8 cellular contexts compared by ENCODE assay signal in genomic region chr7:148932-149855, GRCh38. TPM values are rescaled to one million over a fixed set of nuclear protein-coding genes. Genes with fewer than 3 reads are reported as not detected.
DNase-seq lines count a peak whose midpoint lies in the region; ATAC-seq and TF ChIP-seq lines count a peak whose summit lies in the region.

No MANE protein-coding gene starts in this region.

- in situ Hi-C loops in IMR-90 (cut with MboI; ENCODE audit: low sequenced_read_pairs) = no loop called here

- H3K56ac ChIP-seq in IMR-90 (ENCODE audit: extremely low read depth, insufficient read depth, low read length) = peak overlapping the region; percentile 87

- POLR2A ChIA-PET in IMR-90 (lab: Charles Lee; ENCODE audit: unreplicated experiment) = interaction anchor here (0.6 kb wide), 1 partner anchor 36 kb away, joined by 5 read pairs; no protein-coding TSS in a partner anchor

- H3K27me3 ChIP-seq in IMR-90 (ENCODE audit: control insufficient read depth, insufficient read depth, low read length) = no peaks in the 10 kb centered on the region

- H3K23ac ChIP-seq in IMR-90 (ENCODE audit: low read depth, low read length) = peak overlapping the region; percentile 68; the same call in 1 of the 2 replicates

- H3K18ac ChIP-seq in IMR-90 (ENCODE audit: low read depth, low read length) = peak overlapping the region; percentile 86

- peaks cover 7% of the 10 kb centered on the region for H3K4me1 ChIP-seq in IMR-90 (ENCODE audit: control insufficient read depth, insufficient read depth, low read length)

- peak overlapping the region; percentile 65; the same call in 1 of the 2 replicates for H2AK5ac ChIP-seq in IMR-90 (ENCODE audit: low read depth, low read length)

- ATAC-seq in GM21529 (IDR thresholded peaks at IDR 0.05; ENCODE audit: unreplicated experiment) = peak; percentile 95
- peak; percentile 96 for ATAC-seq in IMR-90 (ENCODE audit: low read depth)

- H3K14ac ChIP-seq in IMR-90 (replicated peaks; ENCODE audit: low read depth, low read length) = peak overlapping the region; percentile 95

- no peak overlapping the region; the same call in 2 of the 3 replicates for H2BK15ac ChIP-seq in IMR-90 (ENCODE audit: low read depth, low read length)

- peak overlapping the region; percentile 55 to 97 for H4K8ac ChIP-seq in IMR-90 (ENCODE audit: low read depth in 2 of 2, low read length in 2 of 2)

- intact Hi-C loops in IMR-90 (cut with micrococcal nuclease) = no loop called here

- DNase-seq in DMS114 treated with DMSO at 0.1 percent for 48 hours (lab: John Stamatoyannopoulos, UW; ENCODE audit: unreplicated experiment) (peak; percentile 95), IMR-90 (peak; percentile 99), OCI-M2 (lab: John Stamatoyannopoulos, UW; ENCODE audit: unreplicated experiment) (peak; percentile 89), epithelial cell of proximal tubule (ENCODE audit: low read depth) (peak; percentile 91), mucosa of gallbladder (ENCODE audit: low spot score) (peak; percentile 98)
- peak; percentile 96 for DNase-seq in activated T-cell treated with anti-CD3 and anti-CD28 coated beads, Interleukin-2, amount 50 U/mL, for 1 hour
- peak; percentile 95 for DNase-seq in stimulated activated CD8-positive, alpha-beta memory T cell treated with anti-CD3 and anti-CD28 coated beads, Interleukin-4, amount 100 ng/mL, for 24 hours (ENCODE audit: low read depth)

- peak overlapping the region; percentile 79 for H2BK120ac ChIP-seq in IMR-90 (ENCODE audit: low read depth, low read length)

- H3K9ac ChIP-seq in IMR-90 (ENCODE audit: low read depth, low read length) = peak overlapping the region; percentile 91

- peak overlapping the region; percentile 96 for H2AFZ ChIP-seq in IMR-90 (replicated peaks; ENCODE audit: low read length, poor library complexity)

- dilution Hi-C loops in IMR-90 (cut with HindIII; ENCODE audit: low sequenced_read_pairs, unreplicated experiment) = no loop called here

- peak overlapping the region; percentile 76 for H3K4me2 ChIP-seq in IMR-90 (ENCODE audit: low read depth, low read length)

- H3K4me3 ChIP-seq in IMR-90 (ENCODE audit: insufficient read depth, low read depth, low read length) (peak overlapping the region; percentile 78), epithelial cell of proximal tubule (ENCODE audit: low read depth, low read length) (peak overlapping the region; percentile 63)

- TF ChIP-seq POLR2A in IMR-90 (IDR thresholded peaks at IDR 0.05; ENCODE audit: low read depth, low read length) = peak; percentile 79

- TF ChIP-seq CTCF in IMR-90 (conservative IDR thresholded peaks at IDR 0.05; ENCODE audit: low read depth, low read length) (no peak), epithelial cell of proximal tubule (conservative IDR thresholded peaks at IDR 0.05; ENCODE audit: low read depth, low read length) (no peak)

- peak overlapping the region; percentile 92 for H2AK9ac ChIP-seq in IMR-90 (replicated peaks; ENCODE audit: low read depth, low read length, poor library complexity)

- H3K4ac ChIP-seq in IMR-90 (ENCODE audit: low read depth, low read length) = peak overlapping the region; percentile 95

- H3K79me1 ChIP-seq in IMR-90 (ENCODE audit: low read depth in 1 of 2, low read length in 2 of 2) = peaks cover 0 to 6% of the 10 kb centered on the region in 2 experiments; a peak in 2 of 4 replicates

- H3K9me3 ChIP-seq in IMR-90 (ENCODE audit: control insufficient read depth, insufficient read depth, low read length) = no peaks in the 10 kb centered on the region

- H4K5ac ChIP-seq in IMR-90 (ENCODE audit: low read depth, low read length) = peak overlapping the region; percentile 96

- peak overlapping the region; percentile 91 for H3K27ac ChIP-seq in IMR-90 (ENCODE audit: insufficient read depth, low read length)

- H2BK5ac ChIP-seq in IMR-90 (ENCODE audit: low read depth, low read length, poor library complexity, severe bottlenecking) = peak overlapping the region; percentile 92

- no peak overlapping the region for H2BK20ac ChIP-seq in IMR-90 (ENCODE audit: low read depth, low read length)

- H4K20me1 ChIP-seq in IMR-90 (ENCODE audit: insufficient read depth, low read length) = no peaks in the 10 kb centered on the region

- H4K91ac ChIP-seq in IMR-90 (ENCODE audit: insufficient read depth, low read depth, low read length) = peak overlapping the region; percentile 92

- TF ChIP-seq RAD21 in IMR-90 (IDR thresholded peaks at IDR 0.05; ENCODE audit: low read length) = no peak

- WGBS in IMR-90 (ENCODE audit: extremely low coverage in 2 of 2, insufficient read length in 1 of 2), 2 experiments = 3% methylated on average over 25 of the region's 78 CpGs; no CpG with 5 or more reads in 1 of the 2 experiments

- no peaks in the 10 kb centered on the region for H3K36me3 ChIP-seq in IMR-90 (ENCODE audit: control insufficient read depth, insufficient read depth, low read length)

- no TSS peak for BruUV-seq in IMR-90 (replicated peaks; lab: Mats Ljungman, UMichigan)

- CTCF ChIA-PET in IMR-90 (lab: Yijun Ruan, JAX) = no interaction called here

- H3K9me1 ChIP-seq in IMR-90 (ENCODE audit: insufficient read depth, low read length) = peaks cover 5% of the 10 kb centered on the region

TF ChIP-seq in IMR-90, 13 proteins besides CTCF, POLR2A, EP300 and RAD21:
- TF ChIP-seq RFX5 (IDR thresholded peaks at IDR 0.05; ENCODE audit: low read depth, low read length) (no peak), MXI1 (IDR thresholded peaks at IDR 0.05; ENCODE audit: borderline replicate concordance, low read depth, low read length) (peak; percentile 54; the same call in 1 of the 2 replicates), RCOR1 (IDR thresholded peaks at IDR 0.05; ENCODE audit: insufficient replicate concordance, low read length) (no peak), CEBPB (IDR thresholded peaks at IDR 0.05; ENCODE audit: low read depth, low read length) (peak; percentile 89), SMC3 (IDR thresholded peaks at IDR 0.05; ENCODE audit: low read depth, low read length) (no peak), USF2 (IDR thresholded peaks at IDR 0.05; ENCODE audit: low read depth, low read length) (peak; percentile 93), MAZ (IDR thresholded peaks at IDR 0.05; ENCODE audit: borderline replicate concordance, low read depth, low read length) (peak; percentile 85), FOS (IDR thresholded peaks at IDR 0.05; ENCODE audit: low read depth, low read length) (peak; percentile 2; the same call in 1 of the 2 replicates), ELK1 (IDR thresholded peaks at IDR 0.05; ENCODE audit: borderline replicate concordance, low read depth, low read length) (no peak), MAFK (IDR thresholded peaks at IDR 0.05; ENCODE audit: low read depth, low read length) (no peak)

RNA-seq across cellular contexts. Expression of gene FAM20C, which starts 43.2 kb away (rescaled TPM):
- total RNA-seq in IMR-90 (2012; rRNA removed) (7.7 and 8.9 TPM in 2 replicates), epithelial cell of proximal tubule (84.2 and 85.0 TPM in 2 replicates), mucosa of gallbladder (99.2 TPM)
- 36.6 and 38.2 TPM in 2 replicates for polyA plus RNA-seq in IMR-90 (2012; rRNA removed)
- polyA plus RNA-seq in IMR-90 (2012; cell fraction: cytosol; rRNA removed) = 36.5 and 56.4 TPM in 2 replicates
- 38.9 and 55.0 TPM in 2 replicates for polyA plus RNA-seq in IMR-90 (2012; cell fraction: nucleus; rRNA removed; ENCODE audit: low replicate concordance)

Comparison
In these comparisons a context has a peak if more than half of its experiments do, and no peak if none do; other contexts are left out.
1. Peak in every context shown above with its lines: DNase-seq, ATAC-seq, H3K4me3 ChIP-seq and H3K27ac ChIP-seq.